Comparison of ENCODE assay signal across 2 cellular contexts in genomic region chr19:1386945-1387683, GRCh38.
A peak's percentile ranks its signal among the peaks of the same experiment; 100 is the strongest.
TF ChIP-seq lines count a peak whose summit lies in the region.

No MANE protein-coding gene starts in this region.

TF ChIP-seq in HepG2, 621 proteins besides CTCF, POLR2A, EP300 and RAD21:
- TF ChIP-seq RBFOX2 (IDR thresholded peaks at IDR 0.05; ENCODE audit: low read depth, low read length), result peak; percentile 33; the same call in 1 of the 2 replicates
- TF ChIP-seq, protein P1, sequence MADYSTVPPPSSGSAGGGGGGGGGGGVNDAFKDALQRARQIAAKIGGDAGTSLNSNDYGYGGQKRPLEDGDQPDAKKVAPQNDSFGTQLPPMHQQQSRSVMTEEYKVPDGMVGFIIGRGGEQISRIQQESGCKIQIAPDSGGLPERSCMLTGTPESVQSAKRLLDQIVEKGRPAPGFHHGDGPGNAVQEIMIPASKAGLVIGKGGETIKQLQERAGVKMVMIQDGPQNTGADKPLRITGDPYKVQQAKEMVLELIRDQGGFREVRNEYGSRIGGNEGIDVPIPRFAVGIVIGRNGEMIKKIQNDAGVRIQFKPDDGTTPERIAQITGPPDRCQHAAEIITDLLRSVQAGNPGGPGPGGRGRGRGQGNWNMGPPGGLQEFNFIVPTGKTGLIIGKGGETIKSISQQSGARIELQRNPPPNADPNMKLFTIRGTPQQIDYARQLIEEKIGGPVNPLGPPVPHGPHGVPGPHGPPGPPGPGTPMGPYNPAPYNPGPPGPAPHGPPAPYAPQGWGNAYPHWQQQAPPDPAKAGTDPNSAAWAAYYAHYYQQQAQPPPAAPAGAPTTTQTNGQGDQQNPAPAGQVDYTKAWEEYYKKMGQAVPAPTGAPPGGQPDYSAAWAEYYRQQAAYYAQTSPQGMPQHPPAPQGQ (CRISPR knock-in tag; IDR thresholded peaks at IDR 0.05; ENCODE audit: borderline replicate concordance), result no peak
- TF ChIP-seq, protein P2, sequence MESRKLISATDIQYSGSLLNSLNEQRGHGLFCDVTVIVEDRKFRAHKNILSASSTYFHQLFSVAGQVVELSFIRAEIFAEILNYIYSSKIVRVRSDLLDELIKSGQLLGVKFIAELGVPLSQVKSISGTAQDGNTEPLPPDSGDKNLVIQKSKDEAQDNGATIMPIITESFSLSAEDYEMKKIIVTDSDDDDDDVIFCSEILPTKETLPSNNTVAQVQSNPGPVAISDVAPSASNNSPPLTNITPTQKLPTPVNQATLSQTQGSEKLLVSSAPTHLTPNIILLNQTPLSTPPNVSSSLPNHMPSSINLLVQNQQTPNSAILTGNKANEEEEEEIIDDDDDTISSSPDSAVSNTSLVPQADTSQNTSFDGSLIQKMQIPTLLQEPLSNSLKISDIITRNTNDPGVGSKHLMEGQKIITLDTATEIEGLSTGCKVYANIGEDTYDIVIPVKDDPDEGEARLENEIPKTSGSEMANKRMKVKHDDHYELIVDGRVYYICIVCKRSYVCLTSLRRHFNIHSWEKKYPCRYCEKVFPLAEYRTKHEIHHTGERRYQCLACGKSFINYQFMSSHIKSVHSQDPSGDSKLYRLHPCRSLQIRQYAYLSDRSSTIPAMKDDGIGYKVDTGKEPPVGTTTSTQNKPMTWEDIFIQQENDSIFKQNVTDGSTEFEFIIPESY (CRISPR knock-in tag; IDR thresholded peaks at IDR 0.05), result 0 out of 2 replicates have a peak, but pooled peaks have one; percentile 8

TF ChIP-seq in K562, 482 proteins besides CTCF, POLR2A, EP300 and RAD21:
- TF ChIP-seq HMBOX1 (IDR thresholded peaks at IDR 0.05) (no peak), POLR2G (IDR thresholded peaks at IDR 0.05; ENCODE audit: low read depth, low read length) (0 out of 2 replicates have a peak, but pooled peaks have one; percentile 35), RBFOX2 (IDR thresholded peaks at IDR 0.05; ENCODE audit: low read depth, low read length) (peak; percentile 32), ZNF717 (CRISPR knock-in tag; IDR thresholded peaks at IDR 0.05) (no peak), YY1 (IDR thresholded peaks at IDR 0.05; ENCODE audit: borderline replicate concordance in 1 of 3, control insufficient read depth in 1 of 3, extremely low read depth in 1 of 3, insufficient read depth in 3 of 3, insufficient read length in 1 of 3, insufficient replicate concordance in 2 of 3, low read depth in 1 of 3, low read length in 2 of 3) (no peak), KDM5B (IDR thresholded peaks at IDR 0.05; ENCODE audit: insufficient replicate concordance, low read depth, low read length) (no peak)
- TF ChIP-seq, protein P3, sequence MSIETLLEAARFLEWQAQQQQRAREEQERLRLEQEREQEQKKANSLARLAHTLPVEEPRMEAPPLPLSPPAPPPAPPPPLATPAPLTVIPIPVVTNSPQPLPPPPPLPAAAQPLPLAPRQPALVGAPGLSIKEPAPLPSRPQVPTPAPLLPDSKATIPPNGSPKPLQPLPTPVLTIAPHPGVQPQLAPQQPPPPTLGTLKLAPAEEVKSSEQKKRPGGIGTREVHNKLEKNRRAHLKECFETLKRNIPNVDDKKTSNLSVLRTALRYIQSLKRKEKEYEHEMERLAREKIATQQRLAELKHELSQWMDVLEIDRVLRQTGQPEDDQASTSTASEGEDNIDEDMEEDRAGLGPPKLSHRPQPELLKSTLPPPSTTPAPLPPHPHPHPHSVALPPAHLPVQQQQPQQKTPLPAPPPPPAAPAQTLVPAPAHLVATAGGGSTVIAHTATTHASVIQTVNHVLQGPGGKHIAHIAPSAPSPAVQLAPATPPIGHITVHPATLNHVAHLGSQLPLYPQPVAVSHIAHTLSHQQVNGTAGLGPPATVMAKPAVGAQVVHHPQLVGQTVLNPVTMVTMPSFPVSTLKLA (conservative IDR thresholded peaks at IDR 0.05), result no peak
- TF ChIP-seq, protein P2 (CRISPR knock-in tag; IDR thresholded peaks at IDR 0.05), result peak; percentile 87
